28 cellular contexts compared by ENCODE assay signal in genomic region chr4:139450586-139450985, GRCh38.
"Had no signal": no experiment of that assay in that cellular context is flagged by ENCODE, and none has a peak within 500 bp of the region (broad histone marks: within the 10 kb centered on the region; RNA-seq: fewer than 3 reads in every experiment).

No MANE protein-coding gene starts in this region.

- DNase-seq: dermis blood vessel endothelial cell; effector memory CD4-positive, alpha-beta T cell; erythroblast; esophagus squamous epithelium; gastrocnemius medialis; head of caudate nucleus; kidney; left cardiac atrium; left lung; mesenchymal stem cell; mucosa of descending colon; naive B cell; stimulated activated CD4-positive, alpha-beta T cell treated with anti-CD3 and anti-CD28 coated beads, Interleukin-2, amount 100 ng/mL, for 24 hours; stimulated activated CD4-positive, alpha-beta T cell treated with anti-CD3 and anti-CD28 coated beads, Interleukin-4, amount 100 ng/mL, for 24 hours; stimulated activated naive CD4-positive, alpha-beta T cell treated with Interleukin-2 at 50 U/mL for 16 hours; stomach; thyroid gland; trophoblast cell had no signal

- H3K27me3 ChIP-seq: esophagus squamous epithelium, gastrocnemius medialis, left lung, neural progenitor cell, stomach, thyroid gland, vagina had no signal

- H3K4me1 ChIP-seq: parathyroid adenoma had no signal

- H3K36me3 ChIP-seq: gastrocnemius medialis, left lung, neural progenitor cell, stomach, thyroid gland, vagina had no signal

- H3K4me3 ChIP-seq: coronary artery, esophagus squamous epithelium, gastrocnemius medialis, left lung, mucosa of descending colon, neural progenitor cell, stomach, thyroid gland, vagina had no signal

- H3K4me2 ChIP-seq: neural progenitor cell had no signal

- H3K27ac ChIP-seq: coronary artery, esophagus squamous epithelium, gastrocnemius medialis, left lung, neural progenitor cell, parathyroid adenoma, stomach, thyroid gland, vagina had no signal

- FAIRE-seq: endothelial cell of umbilical vein, kidney had no signal

- H3K9ac ChIP-seq: neural progenitor cell, parathyroid adenoma had no signal

- H2AFZ ChIP-seq: neural progenitor cell, parathyroid adenoma had no signal

- H3K4me3 Mint-ChIP-seq: mesothelial cell of epicardium; naive B cell; natural killer cell treated with Interleukin-12 subunit alpha and Interleukin-12 subunit beta and Interleukin-15 and Interleukin-18, amount 100 ng/mL, for 72 hours; neural progenitor cell; stimulated activated effector memory CD8-positive, alpha-beta T cell treated with anti-CD3 and anti-CD28 coated beads, Interleukin-12 subunit alpha, Interleukin-12 subunit beta, amount 100 ng/mL, for 72 hours had no signal

- H3K36me3 Mint-ChIP-seq: naive B cell; natural killer cell treated with Interleukin-12 subunit alpha and Interleukin-12 subunit beta and Interleukin-15 and Interleukin-18, amount 100 ng/mL, for 72 hours had no signal

- H3K27ac Mint-ChIP-seq: mesothelial cell of epicardium; natural killer cell treated with Interleukin-12 subunit alpha and Interleukin-12 subunit beta and Interleukin-15 and Interleukin-18, amount 100 ng/mL, for 72 hours; neural progenitor cell; progenitor cell of endocrine pancreas; stimulated activated effector memory CD8-positive, alpha-beta T cell treated with anti-CD3 and anti-CD28 coated beads, Interleukin-12 subunit alpha, Interleukin-12 subunit beta, amount 100 ng/mL, for 72 hours had no signal

- H3K9me3 Mint-ChIP-seq: naive B cell; natural killer cell treated with Interleukin-12 subunit alpha and Interleukin-12 subunit beta and Interleukin-15 and Interleukin-18, amount 100 ng/mL, for 72 hours; stimulated activated effector memory CD8-positive, alpha-beta T cell treated with anti-CD3 and anti-CD28 coated beads, Interleukin-12 subunit alpha, Interleukin-12 subunit beta, amount 100 ng/mL, for 72 hours had no signal

- ATAC-seq: gastrocnemius medialis; left cardiac atrium; left lung; mucosa of descending colon; natural killer cell treated with Interleukin-12 subunit alpha and Interleukin-12 subunit beta and Interleukin-15 and Interleukin-18, amount 100 ng/mL, for 72 hours; sciatic nerve; stimulated activated effector memory CD8-positive, alpha-beta T cell treated with anti-CD3 and anti-CD28 coated beads, Interleukin-12 subunit alpha, Interleukin-12 subunit beta, amount 100 ng/mL, for 72 hours had no signal

- H3K9me3 ChIP-seq: esophagus squamous epithelium, gastrocnemius medialis, left lung, mucosa of descending colon, stomach, thyroid gland, vagina had no signal

- H3K27me3 Mint-ChIP-seq: naive B cell; natural killer cell treated with Interleukin-12 subunit alpha and Interleukin-12 subunit beta and Interleukin-15 and Interleukin-18, amount 100 ng/mL, for 72 hours; progenitor cell of endocrine pancreas had no signal
